In the genomic region with DNA sequence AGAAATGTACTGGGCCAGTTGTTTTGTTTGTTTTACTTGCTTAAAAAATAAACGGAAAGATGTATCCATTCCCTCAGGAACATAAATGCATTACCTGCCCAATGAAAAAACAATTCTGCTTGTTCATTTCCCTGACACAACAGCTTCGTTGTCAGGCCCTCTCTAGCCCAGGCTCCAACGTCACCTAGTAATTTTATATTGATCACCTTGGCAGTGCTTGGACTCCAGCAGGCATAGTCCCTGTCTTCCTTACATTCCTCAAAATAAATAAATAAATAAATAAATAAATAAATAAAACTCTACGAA, we compare ENCODE assay signal across 8 cellular contexts.
DNase-seq lines count a peak whose midpoint lies in the region; ATAC-seq and TF ChIP-seq lines count a peak whose summit lies in the region.

No MANE protein-coding gene starts in this region.

- H3K36me3 ChIP-seq in SK-N-MC (ENCODE audit: insufficient read depth, low read length): peaks cover 10% of the 10 kb centered on the region; the same call in 1 of the 2 replicates

- no peak for TF ChIP-seq CTCF in foreskin fibroblast (IDR thresholded peaks at IDR 0.05; ENCODE audit: low read depth, low read length)

- H3K27ac ChIP-seq in SK-N-MC: peak overlapping the region; percentile 63; the same call in 1 of the 2 replicates
- peak overlapping the region in 20 of 21 experiments; percentile 80 to 97 (median 92) for H3K27ac ChIP-seq in skin epidermis

- H3K9ac ChIP-seq in SK-N-MC (ENCODE audit: insufficient read length): peak overlapping the region; percentile 79

- H3K4me3 ChIP-seq in SK-N-MC: peak overlapping the region; percentile 86
- peak overlapping the region; percentile 85 to 96 for H3K4me3 ChIP-seq in foreskin fibroblast (ENCODE audit: low read depth in 1 of 2, low read length in 2 of 2)
- peak overlapping the region; percentile 59 to 97 (median 83) for H3K4me3 ChIP-seq in skin epidermis

- 0 out of 2 replicates have a peak, but pooled peaks cover 2% of the 10 kb centered on the region for H3K9me3 ChIP-seq in SK-N-MC (ENCODE audit: low read depth, low read length)

- no peak for ATAC-seq in HG02610 (IDR thresholded peaks at IDR 0.05; ENCODE audit: unreplicated experiment)

- peak; percentile 27 for DNase-seq in NOMO-1 treated with DMSO at 0.1 percent for 48 hours (lab: John Stamatoyannopoulos, UW; ENCODE audit: unreplicated experiment)
- no peak for DNase-seq in NOMO-1 (lab: John Stamatoyannopoulos, UW; ENCODE audit: unreplicated experiment in 2 of 2)
- DNase-seq in SK-N-MC (ENCODE audit: low read depth, low spot score): no peak
- no peak for DNase-seq in foreskin fibroblast
- no peak for DNase-seq in DMS153 treated with DMSO at 0.1 percent for 48 hours (lab: John Stamatoyannopoulos, UW; ENCODE audit: unreplicated experiment)
- no peak for DNase-seq in NCI-H1694 (lab: John Stamatoyannopoulos, UW)
